In genomic region chr12:27383429-27384260, GRCh38 we compare ENCODE assay signal across 8 cellular contexts. TPM values are rescaled to one million over a fixed set of nuclear protein-coding genes. Genes with fewer than 3 reads are reported as not detected.
DNase-seq lines count a peak whose midpoint lies in the region; ATAC-seq and TF ChIP-seq lines count a peak whose summit lies in the region.

No MANE protein-coding gene starts in this region.

- H3K27me3 ChIP-seq in ACC112 (ENCODE audit: insufficient read depth, low read length), result no peaks in the 10 kb centered on the region
- no peaks in the 10 kb centered on the region for H3K27me3 ChIP-seq in Panc1 (ENCODE audit: control insufficient read depth, insufficient read depth, low read length)

- H3K4me1 Mint-ChIP-seq in activated T-cell treated with anti-CD3 and anti-CD28 coated beads, Interleukin-2, amount 50 U/mL, for 24 hours (ENCODE audit: low read depth), result no peaks in the 10 kb centered on the region

- H3K4me3 ChIP-seq in ACC112 (ENCODE audit: low read depth, low read length) (no peak overlapping the region), Panc1 (ENCODE audit: low read depth in 2 of 2, low read length in 2 of 2) (no peak overlapping the region)
- H3K4me3 ChIP-seq in Jurkat, Clone E6-1 (ENCODE audit: low read length), result no peak overlapping the region

- H3K79me2 ChIP-seq in ACC112 (ENCODE audit: control insufficient read depth, insufficient read depth, low read length, unreplicated experiment), result no peaks in the 10 kb centered on the region

- H3K9me3 Mint-ChIP-seq in activated T-cell treated with anti-CD3 and anti-CD28 coated beads, Interleukin-2, amount 50 U/mL, for 24 hours, result no peaks in the 10 kb centered on the region

- intact Hi-C loops in Panc1 (cut with micrococcal nuclease; ENCODE audit: unreplicated experiment), result loop anchor here (10.0 kb wide), 1 partner anchor 49 kb away; the partner anchor contains the start of gene BMAL2

- H3K36me3 Mint-ChIP-seq in activated T-cell treated with anti-CD3 and anti-CD28 coated beads, Interleukin-2, amount 50 U/mL, for 24 hours (ENCODE audit: low read depth), result no peaks in the 10 kb centered on the region

- peak overlapping the region; percentile 59 for H2AFZ ChIP-seq in ACC112 (ENCODE audit: low read length, unreplicated experiment)

- peak overlapping the region; percentile 39; the same call in 1 of the 2 replicates for H3K27ac ChIP-seq in ACC112 (ENCODE audit: low read depth, low read length)
- H3K27ac ChIP-seq in Panc1 (ENCODE audit: low read length), result no peak overlapping the region
- no peak overlapping the region for H3K27ac ChIP-seq in substantia nigra (ENCODE audit: low read depth, low read length, poor library complexity, severe bottlenecking)

- H3K9me3 ChIP-seq in Panc1 (ENCODE audit: control insufficient read depth, insufficient read depth, low read depth, low read length), result no peaks in the 10 kb centered on the region

- no peak overlapping the region for H3K27ac Mint-ChIP-seq in activated T-cell treated with anti-CD3 and anti-CD28 coated beads, Interleukin-2, amount 50 U/mL, for 24 hours

- peaks cover 4% of the 10 kb centered on the region for H3K27me3 Mint-ChIP-seq in activated T-cell treated with anti-CD3 and anti-CD28 coated beads, Interleukin-2, amount 50 U/mL, for 24 hours

- peak; percentile 66 for DNase-seq in Jurkat, Clone E6-1 (ENCODE audit: low read depth, low spot score)
- DNase-seq in Panc1 (ENCODE audit: low read depth, low spot score) (peak; percentile 88), fibroblast of peridontal ligament (ENCODE audit: extremely low read depth) (peak; percentile 95), nucleus accumbens (lab: John Stamatoyannopoulos, UW) (peak in 30 of 56 donors; percentile 1 to 66 (median 18)), substantia nigra (lab: John Stamatoyannopoulos, UW) (peak in 33 of 49 donors; percentile 1 to 59 (median 23))
- peak; percentile 71 for DNase-seq in activated T-cell treated with anti-CD3 and anti-CD28 coated beads, Interleukin-2, amount 50 U/mL, for 24 hours

- CTCF ChIA-PET in Panc1 (lab: Charles Lee), result no interaction called here

- BruUV-seq in Panc1 (replicated peaks; lab: Mats Ljungman, UMichigan), result no TSS peak

- POLR2A ChIA-PET in Panc1 (lab: Charles Lee), result no interaction called here

- H3K36me3 ChIP-seq in ACC112 (ENCODE audit: insufficient read depth, low read length) (no peaks in the 10 kb centered on the region), Panc1 (ENCODE audit: control insufficient read depth, insufficient read depth, low read length) (no peaks in the 10 kb centered on the region)

- peaks cover 7% of the 10 kb centered on the region for H3K4me1 ChIP-seq in ACC112 (ENCODE audit: control insufficient read depth, insufficient read depth, low read length, unreplicated experiment)
- H3K4me1 ChIP-seq in Panc1 (ENCODE audit: control insufficient read depth, insufficient read depth, low read length), result no peaks in the 10 kb centered on the region

- H3K4me3 Mint-ChIP-seq in activated T-cell treated with anti-CD3 and anti-CD28 coated beads, Interleukin-2, amount 50 U/mL, for 24 hours, result no peak overlapping the region

- peak; percentile 98 for TF ChIP-seq CTCF in Panc1 (IDR thresholded peaks at IDR 0.05)

- ATAC-seq in GM18867 (IDR thresholded peaks at IDR 0.05; ENCODE audit: unreplicated experiment) (peak; percentile 59), Panc1 (peak; percentile 93)

- in situ Hi-C loops in Panc1 (cut with HindIII; ENCODE audit: low pct_unique_long_range_greater_than_20kb, low sequenced_read_pairs), result no loop called here

RNA-seq across cellular contexts. Expression of gene BMAL2, which starts 51.0 kb away (rescaled TPM):
- 10.9 TPM for polyA plus RNA-seq in Jurkat, Clone E6-1 (2012; ENCODE audit: insufficient read depth, insufficient read length)
- 43.9 TPM for total RNA-seq in Panc1 (2021; ENCODE audit: unreplicated experiment)
- 13.5 TPM for polyA plus RNA-seq in Panc1 (2012; ENCODE audit: insufficient read length)

Comparison
In these comparisons a context has a peak if more than half of its experiments do, and no peak if none do; other contexts are left out.
1. DNase-seq: peak in every context shown above with its lines; median percentile 95 in fibroblast of peridontal ligament; 88 in Panc1; 71 in activated T-cell treated with anti-CD3 and anti-CD28 coated beads, Interleukin-2, amount 50 U/mL, for 24 hours; 66 in Jurkat, Clone E6-1; 23 in substantia nigra; 18 in nucleus accumbens.